ENCODE assay signal across 1 cellular context in the genomic region with DNA sequence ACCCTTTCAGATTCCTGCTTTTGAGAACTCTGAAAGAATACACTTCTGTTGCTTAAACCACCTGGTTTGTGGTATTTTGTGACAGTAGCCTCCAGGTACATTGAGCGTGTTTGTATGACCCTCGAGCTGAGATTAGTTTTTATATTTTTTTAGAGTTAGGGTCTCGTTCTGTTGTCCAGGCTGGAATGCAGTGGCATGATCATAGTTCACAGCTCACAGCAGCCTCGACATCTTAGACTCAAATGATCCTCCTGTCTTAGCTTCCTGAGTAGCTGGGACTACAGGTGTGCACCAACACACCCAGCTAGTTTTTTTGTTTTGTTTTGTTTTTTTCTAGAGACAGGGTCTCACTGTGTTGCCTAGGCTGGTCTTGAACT.
TF ChIP-seq lines count a peak whose summit lies in the region.

No MANE protein-coding gene starts in this region.

TF ChIP-seq in HepG2, 621 proteins besides CTCF, POLR2A, EP300 and RAD21 (continued from another document and continues in another):
- TF ChIP-seq, protein P1, sequence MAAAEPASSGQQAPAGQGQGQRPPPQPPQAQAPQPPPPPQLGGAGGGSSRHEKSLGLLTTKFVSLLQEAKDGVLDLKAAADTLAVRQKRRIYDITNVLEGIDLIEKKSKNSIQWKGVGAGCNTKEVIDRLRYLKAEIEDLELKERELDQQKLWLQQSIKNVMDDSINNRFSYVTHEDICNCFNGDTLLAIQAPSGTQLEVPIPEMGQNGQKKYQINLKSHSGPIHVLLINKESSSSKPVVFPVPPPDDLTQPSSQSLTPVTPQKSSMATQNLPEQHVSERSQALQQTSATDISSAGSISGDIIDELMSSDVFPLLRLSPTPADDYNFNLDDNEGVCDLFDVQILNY (CRISPR knock-in tag; conservative IDR thresholded peaks at IDR 0.05) = no peak
- TF ChIP-seq NFYB (CRISPR knock-in tag; IDR thresholded peaks at IDR 0.05) (no peak), CHD4 (IDR thresholded peaks at IDR 0.05; ENCODE audit: borderline replicate concordance, low read length) (no peak), KDM1A (CRISPR knock-in tag; IDR thresholded peaks at IDR 0.05) (no peak), ZEB1 (IDR thresholded peaks at IDR 0.05; ENCODE audit: insufficient replicate concordance, low read depth) (peak; percentile 18), SNRNP70 (IDR thresholded peaks at IDR 0.05; ENCODE audit: low read depth, low read length) (no peak), SP2 (CRISPR knock-in tag; IDR thresholded peaks at IDR 0.05) (no peak), ZNF777 (CRISPR knock-in tag; IDR thresholded peaks at IDR 0.05) (no peak), TCF7L2 (IDR thresholded peaks at IDR 0.05; ENCODE audit: low read depth, low read length) (no peak), ZNF883 (CRISPR knock-in tag; IDR thresholded peaks at IDR 0.05; ENCODE audit: not compliant biosample characterization) (no peak), ZNF253 (CRISPR knock-in tag; IDR thresholded peaks at IDR 0.05; ENCODE audit: borderline replicate concordance) (no peak), NR3C1 (CRISPR knock-in tag; IDR thresholded peaks at IDR 0.05) (no peak), ZNF644 (CRISPR knock-in tag; IDR thresholded peaks at IDR 0.05; ENCODE audit: low read depth) (no peak), ZC3H4 (CRISPR knock-in tag; IDR thresholded peaks at IDR 0.05; ENCODE audit: borderline replicate concordance) (no peak), FOXC1 (CRISPR knock-in tag; IDR thresholded peaks at IDR 0.05; ENCODE audit: borderline replicate concordance) (no peak), NR2F2 (IDR thresholded peaks at IDR 0.05; ENCODE audit: borderline replicate concordance, low read depth) (no peak), SMARCE1 (IDR thresholded peaks at IDR 0.05; ENCODE audit: borderline replicate concordance) (no peak), IRF2 (CRISPR knock-in tag; IDR thresholded peaks at IDR 0.05) (no peak), ZMYM2 (CRISPR knock-in tag; IDR thresholded peaks at IDR 0.05) (no peak), ZNF773 (CRISPR knock-in tag; IDR thresholded peaks at IDR 0.05; ENCODE audit: borderline replicate concordance) (0 out of 2 replicates have a peak, but pooled peaks have one; percentile 63), ZNF501 (CRISPR knock-in tag; IDR thresholded peaks at IDR 0.05) (no peak), MTF2 (CRISPR knock-in tag; IDR thresholded peaks at IDR 0.05; ENCODE audit: borderline replicate concordance) (no peak), ZNF546 (CRISPR knock-in tag; conservative IDR thresholded peaks at IDR 0.05) (no peak), ZNF337 (CRISPR knock-in tag; IDR thresholded peaks at IDR 0.05; ENCODE audit: borderline replicate concordance, low read depth) (no peak), KDM6A (CRISPR knock-in tag; IDR thresholded peaks at IDR 0.05; ENCODE audit: low read depth) (no peak), ZNF33A (CRISPR knock-in tag; IDR thresholded peaks at IDR 0.05; ENCODE audit: borderline replicate concordance) (no peak), MLLT10 (CRISPR knock-in tag; IDR thresholded peaks at IDR 0.05) (no peak), CHCHD3 (CRISPR knock-in tag; IDR thresholded peaks at IDR 0.05) (no peak), CEBPB (IDR thresholded peaks at IDR 0.05; ENCODE audit: borderline replicate concordance, low read depth, low read length) (no peak), NCOR1 (IDR thresholded peaks at IDR 0.05; ENCODE audit: borderline replicate concordance, low read length) (no peak), ZNF678 (CRISPR knock-in tag; IDR thresholded peaks at IDR 0.05) (no peak), SMYD3 (CRISPR knock-in tag; IDR thresholded peaks at IDR 0.05) (no peak), SOX6 (IDR thresholded peaks at IDR 0.05) (no peak), SOX6 (CRISPR knock-in tag; IDR thresholded peaks at IDR 0.05) (no peak), SAFB2 (CRISPR knock-in tag; IDR thresholded peaks at IDR 0.05; ENCODE audit: borderline replicate concordance, low read depth) (no peak), ZNF703 (CRISPR knock-in tag; IDR thresholded peaks at IDR 0.05; ENCODE audit: borderline replicate concordance) (no peak), ZNF251 (CRISPR knock-in tag; IDR thresholded peaks at IDR 0.05) (no peak), ZNF550 (CRISPR knock-in tag; IDR thresholded peaks at IDR 0.05; ENCODE audit: borderline replicate concordance) (no peak), TAF1 (CRISPR knock-in tag; IDR thresholded peaks at IDR 0.05) (no peak), EEA1 (CRISPR knock-in tag; IDR thresholded peaks at IDR 0.05; ENCODE audit: borderline replicate concordance) (no peak), ZSCAN20 (CRISPR knock-in tag; IDR thresholded peaks at IDR 0.05; ENCODE audit: borderline replicate concordance) (0 out of 2 replicates have a peak, but pooled peaks have one; percentile 45)
- TF ChIP-seq, protein P2, sequence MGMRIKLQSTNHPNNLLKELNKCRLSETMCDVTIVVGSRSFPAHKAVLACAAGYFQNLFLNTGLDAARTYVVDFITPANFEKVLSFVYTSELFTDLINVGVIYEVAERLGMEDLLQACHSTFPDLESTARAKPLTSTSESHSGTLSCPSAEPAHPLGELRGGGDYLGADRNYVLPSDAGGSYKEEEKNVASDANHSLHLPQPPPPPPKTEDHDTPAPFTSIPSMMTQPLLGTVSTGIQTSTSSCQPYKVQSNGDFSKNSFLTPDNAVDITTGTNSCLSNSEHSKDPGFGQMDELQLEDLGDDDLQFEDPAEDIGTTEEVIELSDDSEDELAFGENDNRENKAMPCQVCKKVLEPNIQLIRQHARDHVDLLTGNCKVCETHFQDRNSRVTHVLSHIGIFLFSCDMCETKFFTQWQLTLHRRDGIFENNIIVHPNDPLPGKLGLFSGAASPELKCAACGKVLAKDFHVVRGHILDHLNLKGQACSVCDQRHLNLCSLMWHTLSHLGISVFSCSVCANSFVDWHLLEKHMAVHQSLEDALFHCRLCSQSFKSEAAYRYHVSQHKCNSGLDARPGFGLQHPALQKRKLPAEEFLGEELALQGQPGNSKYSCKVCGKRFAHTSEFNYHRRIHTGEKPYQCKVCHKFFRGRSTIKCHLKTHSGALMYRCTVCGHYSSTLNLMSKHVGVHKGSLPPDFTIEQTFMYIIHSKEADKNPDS (CRISPR knock-in tag; IDR thresholded peaks at IDR 0.05) = no peak
- TF ChIP-seq, protein P3, sequence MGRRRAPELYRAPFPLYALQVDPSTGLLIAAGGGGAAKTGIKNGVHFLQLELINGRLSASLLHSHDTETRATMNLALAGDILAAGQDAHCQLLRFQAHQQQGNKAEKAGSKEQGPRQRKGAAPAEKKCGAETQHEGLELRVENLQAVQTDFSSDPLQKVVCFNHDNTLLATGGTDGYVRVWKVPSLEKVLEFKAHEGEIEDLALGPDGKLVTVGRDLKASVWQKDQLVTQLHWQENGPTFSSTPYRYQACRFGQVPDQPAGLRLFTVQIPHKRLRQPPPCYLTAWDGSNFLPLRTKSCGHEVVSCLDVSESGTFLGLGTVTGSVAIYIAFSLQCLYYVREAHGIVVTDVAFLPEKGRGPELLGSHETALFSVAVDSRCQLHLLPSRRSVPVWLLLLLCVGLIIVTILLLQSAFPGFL (CRISPR knock-in tag; IDR thresholded peaks at IDR 0.05) = no peak
- TF ChIP-seq, protein P4, sequence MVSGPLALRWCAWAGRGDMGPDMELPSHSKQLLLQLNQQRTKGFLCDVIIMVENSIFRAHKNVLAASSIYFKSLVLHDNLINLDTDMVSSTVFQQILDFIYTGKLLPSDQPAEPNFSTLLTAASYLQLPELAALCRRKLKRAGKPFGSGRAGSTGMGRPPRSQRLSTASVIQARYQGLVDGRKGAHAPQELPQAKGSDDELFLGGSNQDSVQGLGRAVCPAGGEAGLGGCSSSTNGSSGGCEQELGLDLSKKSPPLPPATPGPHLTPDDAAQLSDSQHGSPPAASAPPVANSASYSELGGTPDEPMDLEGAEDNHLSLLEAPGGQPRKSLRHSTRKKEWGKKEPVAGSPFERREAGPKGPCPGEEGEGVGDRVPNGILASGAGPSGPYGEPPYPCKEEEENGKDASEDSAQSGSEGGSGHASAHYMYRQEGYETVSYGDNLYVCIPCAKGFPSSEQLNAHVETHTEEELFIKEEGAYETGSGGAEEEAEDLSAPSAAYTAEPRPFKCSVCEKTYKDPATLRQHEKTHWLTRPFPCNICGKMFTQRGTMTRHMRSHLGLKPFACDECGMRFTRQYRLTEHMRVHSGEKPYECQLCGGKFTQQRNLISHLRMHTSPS (CRISPR knock-in tag; IDR thresholded peaks at IDR 0.05; ENCODE audit: low read depth) = no peak
- TF ChIP-seq, protein P5, sequence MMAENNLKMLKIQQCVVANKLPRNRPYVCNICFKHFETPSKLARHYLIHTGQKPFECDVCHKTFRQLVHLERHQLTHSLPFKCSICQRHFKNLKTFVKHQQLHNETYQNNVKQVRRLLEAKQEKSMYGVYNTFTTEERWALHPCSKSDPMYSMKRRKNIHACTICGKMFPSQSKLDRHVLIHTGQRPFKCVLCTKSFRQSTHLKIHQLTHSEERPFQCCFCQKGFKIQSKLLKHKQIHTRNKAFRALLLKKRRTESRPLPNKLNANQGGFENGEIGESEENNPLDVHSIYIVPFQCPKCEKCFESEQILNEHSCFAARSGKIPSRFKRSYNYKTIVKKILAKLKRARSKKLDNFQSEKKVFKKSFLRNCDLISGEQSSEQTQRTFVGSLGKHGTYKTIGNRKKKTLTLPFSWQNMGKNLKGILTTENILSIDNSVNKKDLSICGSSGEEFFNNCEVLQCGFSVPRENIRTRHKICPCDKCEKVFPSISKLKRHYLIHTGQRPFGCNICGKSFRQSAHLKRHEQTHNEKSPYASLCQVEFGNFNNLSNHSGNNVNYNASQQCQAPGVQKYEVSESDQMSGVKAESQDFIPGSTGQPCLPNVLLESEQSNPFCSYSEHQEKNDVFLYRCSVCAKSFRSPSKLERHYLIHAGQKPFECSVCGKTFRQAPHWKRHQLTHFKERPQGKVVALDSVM (CRISPR knock-in tag; IDR thresholded peaks at IDR 0.05) = no peak
- TF ChIP-seq, protein P6, sequence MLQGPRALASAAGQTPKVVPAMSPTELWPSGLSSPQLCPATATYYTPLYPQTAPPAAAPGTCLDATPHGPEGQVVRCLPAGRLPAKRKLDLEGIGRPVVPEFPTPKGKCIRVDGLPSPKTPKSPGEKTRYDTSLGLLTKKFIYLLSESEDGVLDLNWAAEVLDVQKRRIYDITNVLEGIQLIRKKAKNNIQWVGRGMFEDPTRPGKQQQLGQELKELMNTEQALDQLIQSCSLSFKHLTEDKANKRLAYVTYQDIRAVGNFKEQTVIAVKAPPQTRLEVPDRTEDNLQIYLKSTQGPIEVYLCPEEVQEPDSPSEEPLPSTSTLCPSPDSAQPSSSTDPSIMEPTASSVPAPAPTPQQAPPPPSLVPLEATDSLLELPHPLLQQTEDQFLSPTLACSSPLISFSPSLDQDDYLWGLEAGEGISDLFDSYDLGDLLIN (CRISPR knock-in tag; IDR thresholded peaks at IDR 0.05; ENCODE audit: borderline replicate concordance) = no peak
- TF ChIP-seq, protein P7, sequence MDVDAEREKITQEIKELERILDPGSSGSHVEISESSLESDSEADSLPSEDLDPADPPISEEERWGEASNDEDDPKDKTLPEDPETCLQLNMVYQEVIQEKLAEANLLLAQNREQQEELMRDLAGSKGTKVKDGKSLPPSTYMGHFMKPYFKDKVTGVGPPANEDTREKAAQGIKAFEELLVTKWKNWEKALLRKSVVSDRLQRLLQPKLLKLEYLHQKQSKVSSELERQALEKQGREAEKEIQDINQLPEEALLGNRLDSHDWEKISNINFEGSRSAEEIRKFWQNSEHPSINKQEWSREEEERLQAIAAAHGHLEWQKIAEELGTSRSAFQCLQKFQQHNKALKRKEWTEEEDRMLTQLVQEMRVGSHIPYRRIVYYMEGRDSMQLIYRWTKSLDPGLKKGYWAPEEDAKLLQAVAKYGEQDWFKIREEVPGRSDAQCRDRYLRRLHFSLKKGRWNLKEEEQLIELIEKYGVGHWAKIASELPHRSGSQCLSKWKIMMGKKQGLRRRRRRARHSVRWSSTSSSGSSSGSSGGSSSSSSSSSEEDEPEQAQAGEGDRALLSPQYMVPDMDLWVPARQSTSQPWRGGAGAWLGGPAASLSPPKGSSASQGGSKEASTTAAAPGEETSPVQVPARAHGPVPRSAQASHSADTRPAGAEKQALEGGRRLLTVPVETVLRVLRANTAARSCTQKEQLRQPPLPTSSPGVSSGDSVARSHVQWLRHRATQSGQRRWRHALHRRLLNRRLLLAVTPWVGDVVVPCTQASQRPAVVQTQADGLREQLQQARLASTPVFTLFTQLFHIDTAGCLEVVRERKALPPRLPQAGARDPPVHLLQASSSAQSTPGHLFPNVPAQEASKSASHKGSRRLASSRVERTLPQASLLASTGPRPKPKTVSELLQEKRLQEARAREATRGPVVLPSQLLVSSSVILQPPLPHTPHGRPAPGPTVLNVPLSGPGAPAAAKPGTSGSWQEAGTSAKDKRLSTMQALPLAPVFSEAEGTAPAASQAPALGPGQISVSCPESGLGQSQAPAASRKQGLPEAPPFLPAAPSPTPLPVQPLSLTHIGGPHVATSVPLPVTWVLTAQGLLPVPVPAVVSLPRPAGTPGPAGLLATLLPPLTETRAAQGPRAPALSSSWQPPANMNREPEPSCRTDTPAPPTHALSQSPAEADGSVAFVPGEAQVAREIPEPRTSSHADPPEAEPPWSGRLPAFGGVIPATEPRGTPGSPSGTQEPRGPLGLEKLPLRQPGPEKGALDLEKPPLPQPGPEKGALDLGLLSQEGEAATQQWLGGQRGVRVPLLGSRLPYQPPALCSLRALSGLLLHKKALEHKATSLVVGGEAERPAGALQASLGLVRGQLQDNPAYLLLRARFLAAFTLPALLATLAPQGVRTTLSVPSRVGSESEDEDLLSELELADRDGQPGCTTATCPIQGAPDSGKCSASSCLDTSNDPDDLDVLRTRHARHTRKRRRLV (CRISPR knock-in tag; IDR thresholded peaks at IDR 0.05) = 0 out of 2 replicates have a peak, but pooled peaks have one; percentile 9
- TF ChIP-seq, protein P8, sequence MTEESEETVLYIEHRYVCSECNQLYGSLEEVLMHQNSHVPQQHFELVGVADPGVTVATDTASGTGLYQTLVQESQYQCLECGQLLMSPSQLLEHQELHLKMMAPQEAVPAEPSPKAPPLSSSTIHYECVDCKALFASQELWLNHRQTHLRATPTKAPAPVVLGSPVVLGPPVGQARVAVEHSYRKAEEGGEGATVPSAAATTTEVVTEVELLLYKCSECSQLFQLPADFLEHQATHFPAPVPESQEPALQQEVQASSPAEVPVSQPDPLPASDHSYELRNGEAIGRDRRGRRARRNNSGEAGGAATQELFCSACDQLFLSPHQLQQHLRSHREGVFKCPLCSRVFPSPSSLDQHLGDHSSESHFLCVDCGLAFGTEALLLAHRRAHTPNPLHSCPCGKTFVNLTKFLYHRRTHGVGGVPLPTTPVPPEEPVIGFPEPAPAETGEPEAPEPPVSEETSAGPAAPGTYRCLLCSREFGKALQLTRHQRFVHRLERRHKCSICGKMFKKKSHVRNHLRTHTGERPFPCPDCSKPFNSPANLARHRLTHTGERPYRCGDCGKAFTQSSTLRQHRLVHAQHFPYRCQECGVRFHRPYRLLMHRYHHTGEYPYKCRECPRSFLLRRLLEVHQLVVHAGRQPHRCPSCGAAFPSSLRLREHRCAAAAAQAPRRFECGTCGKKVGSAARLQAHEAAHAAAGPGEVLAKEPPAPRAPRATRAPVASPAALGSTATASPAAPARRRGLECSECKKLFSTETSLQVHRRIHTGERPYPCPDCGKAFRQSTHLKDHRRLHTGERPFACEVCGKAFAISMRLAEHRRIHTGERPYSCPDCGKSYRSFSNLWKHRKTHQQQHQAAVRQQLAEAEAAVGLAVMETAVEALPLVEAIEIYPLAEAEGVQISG (CRISPR knock-in tag; IDR thresholded peaks at IDR 0.05) = 0 out of 2 replicates have a peak, but pooled peaks have one; percentile 3
